Comparison of ENCODE assay signal across 16 cellular contexts in genomic region chr3:72753495-72753894, GRCh38.
DNase-seq lines count a peak whose midpoint lies in the region; ATAC-seq and TF ChIP-seq lines count a peak whose summit lies in the region.
"Had no signal": no experiment of that assay in that cellular context is flagged by ENCODE, and none has a peak within 500 bp of the region (broad histone marks: within the 10 kb centered on the region; RNA-seq: fewer than 3 reads in every experiment).

No MANE protein-coding gene starts in this region.

- TF ChIP-seq CTCF in VCaP (conservative IDR thresholded peaks at IDR 0.05): no peak
- TF ChIP-seq CTCF in left lung (IDR thresholded peaks at IDR 0.05): no peak

- peaks cover 28% of the 10 kb centered on the region for H3K4me1 Mint-ChIP-seq in activated CD4-positive, alpha-beta memory T cell treated with anti-CD3 and anti-CD28 coated beads for 36 hours (ENCODE audit: low read depth)

- H3K9me3 Mint-ChIP-seq in activated CD4-positive, alpha-beta memory T cell treated with anti-CD3 and anti-CD28 coated beads for 36 hours: no peaks in the 10 kb centered on the region

- no peaks in the 10 kb centered on the region for H3K9me3 ChIP-seq in left lung

- intact Hi-C loops in left lung (cut with DNase I): no loop called here
- intact Hi-C loops in activated CD4-positive, alpha-beta memory T cell treated with anti-CD3 and anti-CD28 coated beads for 36 hours (cut with micrococcal nuclease): no loop called here

- CTCF ChIA-PET in activated CD4-positive, alpha-beta memory T cell treated with anti-CD3 and anti-CD28 coated beads for 36 hours (lab: Charles Lee): no interaction called here

- H3K27ac Mint-ChIP-seq in activated CD4-positive, alpha-beta memory T cell treated with anti-CD3 and anti-CD28 coated beads for 36 hours: no peak overlapping the region

- no peak overlapping the region for H3K4me3 Mint-ChIP-seq in activated CD4-positive, alpha-beta memory T cell treated with anti-CD3 and anti-CD28 coated beads for 36 hours

- peaks cover 22% of the 10 kb centered on the region for H3K36me3 Mint-ChIP-seq in activated CD4-positive, alpha-beta memory T cell treated with anti-CD3 and anti-CD28 coated beads for 36 hours

- peaks cover 0 to 8% of the 10 kb centered on the region in 2 donors for H3K36me3 ChIP-seq in left lung

- H3K4me1 ChIP-seq in left lung: peaks cover 0 to 7% of the 10 kb centered on the region in 2 donors

- no peak overlapping the region for H3K4me3 ChIP-seq in left lung

- H3K27ac ChIP-seq in VCaP (peak overlapping the region; percentile 42; the same call in 1 of the 2 replicates), left lung (no peak overlapping the region)
- H3K27ac ChIP-seq: 22Rv1, C4-2B had no signal

- peak; percentile 12 for DNase-seq in NCI-H82 (lab: John Stamatoyannopoulos, UW)
- no peak for DNase-seq in NCI-H82 treated with DMSO at 0.1 percent for 48 hours (lab: John Stamatoyannopoulos, UW; ENCODE audit: unreplicated experiment)
- DNase-seq in left lung: no peak
- DNase-seq in renal cortical epithelial cell (ENCODE audit: low read depth): peak; percentile 55
- no peak for DNase-seq in Ammon's horn (ENCODE audit: low spot score)
- no peak for DNase-seq in RKO (ENCODE audit: low spot score)
- DNase-seq in activated CD4-positive, alpha-beta memory T cell treated with anti-CD3 and anti-CD28 coated beads for 36 hours: no peak
- DNase-seq: Calu3, GF-D8, MV-4-11, NCI-H1436 treated with DMSO at 0.1 percent for 48 hours, NCI-H748 treated with DMSO at 0.1 percent for 48 hours, RPMI8226 had no signal

- POLR2A ChIA-PET in activated CD4-positive, alpha-beta memory T cell treated with anti-CD3 and anti-CD28 coated beads for 36 hours (lab: Charles Lee): no interaction called here

- H3K27me3 ChIP-seq in left lung: no peaks in the 10 kb centered on the region

- peak; percentile 75 for ATAC-seq in left lung

- no peaks in the 10 kb centered on the region for H3K27me3 Mint-ChIP-seq in activated CD4-positive, alpha-beta memory T cell treated with anti-CD3 and anti-CD28 coated beads for 36 hours

Comparison
In these comparisons a context has a peak if more than half of its experiments do, and no peak if none do; other contexts are left out.
1. DNase-seq: peak in NCI-H82 (single experiment) and renal cortical epithelial cell (single experiment); none in NCI-H82 treated with DMSO at 0.1 percent for 48 hours (single experiment), left lung (0 of 2), Ammon's horn (single experiment), RKO (single experiment) and activated CD4-positive, alpha-beta memory T cell treated with anti-CD3 and anti-CD28 coated beads for 36 hours (single experiment).